8 cellular contexts compared by ENCODE assay signal in the genomic region with DNA sequence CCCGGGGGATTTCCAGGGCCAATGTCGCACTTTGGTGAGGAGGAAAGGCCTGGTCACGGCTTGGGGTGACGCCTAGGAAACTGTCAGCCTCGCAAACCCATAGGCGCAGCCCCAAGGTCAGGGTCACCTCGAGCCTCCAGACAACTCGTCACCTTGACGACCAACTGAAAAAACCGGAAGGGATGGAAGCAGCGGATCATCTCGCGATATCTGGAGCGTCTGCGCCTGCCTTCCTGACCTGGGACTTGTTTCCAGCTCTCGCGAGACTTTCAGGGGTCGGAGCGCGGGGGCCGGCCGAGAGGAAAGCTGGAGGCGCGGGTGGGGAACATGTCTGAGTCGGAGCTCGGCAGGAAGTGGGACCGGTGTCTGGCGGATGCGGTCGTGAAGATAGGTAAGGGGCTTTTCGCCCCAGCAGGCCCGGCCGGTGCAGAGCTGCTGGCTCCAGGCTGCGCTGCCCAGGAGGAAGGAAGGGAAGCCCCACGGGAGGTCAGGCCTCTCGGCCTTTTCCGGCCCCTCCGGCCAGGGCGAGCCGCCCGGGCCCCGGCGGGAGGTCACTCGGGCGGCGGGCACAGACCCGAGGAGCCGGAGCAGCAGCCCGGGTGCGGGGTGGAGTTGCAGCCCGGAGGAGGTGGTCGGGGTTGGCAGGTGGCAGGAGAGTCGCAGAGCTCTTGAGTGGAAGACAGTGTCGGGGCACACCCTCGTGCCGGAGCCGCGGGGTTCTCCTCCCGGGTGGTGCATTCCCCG.
DNase-seq lines count a peak whose midpoint lies in the region; ATAC-seq and TF ChIP-seq lines count a peak whose summit lies in the region.

No MANE protein-coding gene starts in this region.

- TF ChIP-seq POLR2A in GM19099 (IDR thresholded peaks at IDR 0.05; ENCODE audit: extremely low read depth, insufficient read length, low read depth) = peak; percentile 87

- ATAC-seq in HG03378 (IDR thresholded peaks at IDR 0.05; ENCODE audit: unreplicated experiment) = peak; percentile 86

- DNase-seq in AML-193 (lab: John Stamatoyannopoulos, UW) (peak; percentile 96), NCI-H446 treated with DMSO at 0.1 percent for 48 hours (lab: John Stamatoyannopoulos, UW) (peak; percentile 96), cerebellar nuclear complex (lab: John Stamatoyannopoulos, UW) (peak; percentile 67 to 91), islet precursor cell (peak; percentile 99)
- DNase-seq in activated CD4-positive, CD25-positive, alpha-beta regulatory T cell treated with anti-CD3 and anti-CD28 coated beads, Interleukin-2, amount 50 U/mL, for 72 hours = peak; percentile 93
- peak; percentile 94 for DNase-seq in stimulated activated CD4-positive, alpha-beta T cell treated with anti-CD3 and anti-CD28 coated beads, Interleukin-12 subunit alpha, Interleukin-12 subunit beta, amount 100 ng/mL, for 4 hours

Comparison
In these comparisons a context has a peak if more than half of its experiments do, and no peak if none do; other contexts are left out.
1. Peak in every context shown above with its lines: DNase-seq and ATAC-seq.